ENCODE assay signal across 19 cellular contexts in genomic region chr11:12871788-12872321, GRCh38.
DNase-seq lines count a peak whose midpoint lies in the region; ATAC-seq and TF ChIP-seq lines count a peak whose summit lies in the region.
"Had no signal": no experiment of that assay in that cellular context is flagged by ENCODE, and none has a peak within 500 bp of the region (broad histone marks: within the 10 kb centered on the region; RNA-seq: fewer than 3 reads in every experiment).

No MANE protein-coding gene starts in this region.

- H4K20me1 ChIP-seq in H9 (ENCODE audit: control insufficient read depth, insufficient read depth, insufficient read length), result no peaks in the 10 kb centered on the region

- H3K23ac ChIP-seq in H9 (ENCODE audit: insufficient read length, low read depth, low read length) (no peak overlapping the region), mesenchymal stem cell (ENCODE audit: low read length in 2 of 2) (peak overlapping the region in 1 of 2 experiments; percentile 91)

- H4K91ac ChIP-seq in H9 (ENCODE audit: insufficient read length, low read depth, low read length) (no peak overlapping the region), mesenchymal stem cell (ENCODE audit: low read length) (no peak overlapping the region)

- no peak overlapping the region for H4K5ac ChIP-seq in H9 (ENCODE audit: insufficient read length, low read depth, low read length)

- H3K9ac ChIP-seq in H9 (ENCODE audit: extremely low read depth, insufficient read length, low read length), result no peak overlapping the region
- H3K9ac ChIP-seq in mesenchymal stem cell (ENCODE audit: low read length), result peak overlapping the region; percentile 14
- H3K9ac ChIP-seq in subcutaneous abdominal adipose tissue (ENCODE audit: low read length in 5 of 5), result no peak overlapping the region

- peaks cover 17 to 26% of the 10 kb centered on the region in 2 experiments for H3K4me1 Mint-ChIP-seq in H9
- peaks cover 65% of the 10 kb centered on the region for H3K4me1 Mint-ChIP-seq in brain
- no peaks in the 10 kb centered on the region for H3K4me1 Mint-ChIP-seq in activated CD8-positive, alpha-beta T cell treated with anti-CD3 and anti-CD28 coated beads for 36 hours (ENCODE audit: low read depth)
- H3K4me1 Mint-ChIP-seq: activated naive CD8-positive, alpha-beta T cell treated with anti-CD3 and anti-CD28 coated beads for 36 hours; central memory CD8-positive, alpha-beta T cell had no signal

- WGBS in H9 (ENCODE audit: extremely low coverage, insufficient read length, low lambda C conversion rate), result no CpG with 5 or more reads among the region's 11 CpGs
- 94% methylated on average over 11 of the region's 11 CpGs for WGBS in mesenchymal stem cell

- no peak overlapping the region for H2AK5ac ChIP-seq in H9 (ENCODE audit: insufficient read length, low read length)
- H2AK5ac ChIP-seq in mesenchymal stem cell (ENCODE audit: low read length, severe bottlenecking), result peak overlapping the region; percentile 89

- intact Hi-C loops in activated CD8-positive, alpha-beta T cell treated with anti-CD3 and anti-CD28 coated beads for 36 hours (cut with micrococcal nuclease), result no loop called here

- peaks cover 19 to 26% (median 20%) of the 10 kb centered on the region in 3 experiments for H3K36me3 Mint-ChIP-seq in H9 (ENCODE audit: insufficient read depth in 1 of 3, low read depth in 3 of 3)
- peaks cover 16% of the 10 kb centered on the region for H3K36me3 Mint-ChIP-seq in brain
- H3K36me3 Mint-ChIP-seq in activated CD8-positive, alpha-beta T cell treated with anti-CD3 and anti-CD28 coated beads for 36 hours (ENCODE audit: low read depth), result no peaks in the 10 kb centered on the region
- H3K36me3 Mint-ChIP-seq: activated naive CD8-positive, alpha-beta T cell treated with anti-CD3 and anti-CD28 coated beads for 36 hours had no signal

- H2BK20ac ChIP-seq in H9 (ENCODE audit: low read depth, low read length, poor library complexity, severe bottlenecking), result no peak overlapping the region

- H3K18ac ChIP-seq in H9 (ENCODE audit: insufficient read length, low read depth, low read length), result no peak overlapping the region
- H3K18ac ChIP-seq in mesenchymal stem cell (ENCODE audit: low read depth in 1 of 2, low read length in 2 of 2), result no peak overlapping the region

- no peak overlapping the region for H3K4ac ChIP-seq in H9 (ENCODE audit: low read depth, low read length)
- H3K4ac ChIP-seq in mesenchymal stem cell (ENCODE audit: low read depth in 1 of 2, low read length in 2 of 2), result no peak overlapping the region

- no peak overlapping the region for H3K4me3 Mint-ChIP-seq in H9
- H3K4me3 Mint-ChIP-seq in brain, result peak overlapping the region in 1 of 5 experiments; percentile 26
- H3K4me3 Mint-ChIP-seq in activated CD8-positive, alpha-beta T cell treated with anti-CD3 and anti-CD28 coated beads for 36 hours, result no peak overlapping the region
- H3K4me3 Mint-ChIP-seq: activated naive CD8-positive, alpha-beta T cell treated with anti-CD3 and anti-CD28 coated beads for 36 hours; central memory CD8-positive, alpha-beta T cell had no signal

- CTCF ChIA-PET in activated CD8-positive, alpha-beta T cell treated with anti-CD3 and anti-CD28 coated beads for 36 hours (lab: Charles Lee), result interaction anchor here (1.2 kb wide), 1 partner anchor 17 kb away, joined by 4 read pairs; no protein-coding TSS in a partner anchor

- no peak overlapping the region for H2BK15ac ChIP-seq in H9 (ENCODE audit: low read depth, low read length)
- H2BK15ac ChIP-seq in mesenchymal stem cell (ENCODE audit: low read depth, poor library complexity, severe bottlenecking), result no peak overlapping the region

- H3K27me3 ChIP-seq in H9 (ENCODE audit: insufficient read depth, low read length) (no peaks in the 10 kb centered on the region), mesenchymal stem cell (ENCODE audit: control insufficient read depth in 1 of 2, insufficient read depth in 1 of 2, low read length in 2 of 2) (no peaks in the 10 kb centered on the region), subcutaneous abdominal adipose tissue (ENCODE audit: control insufficient read depth in 5 of 5, insufficient read depth in 4 of 5, low read length in 5 of 5) (no peaks in the 10 kb centered on the region)
- H3K27me3 ChIP-seq: stomach had no signal

- H2AFZ ChIP-seq in H9 (ENCODE audit: low read length) (no peak overlapping the region), mesenchymal stem cell (ENCODE audit: low read depth, low read length) (no peak overlapping the region)

- H3K36me3 ChIP-seq in mesenchymal stem cell (ENCODE audit: control insufficient read depth in 1 of 2, insufficient read depth in 2 of 2, low read depth in 1 of 2, low read length in 2 of 2) (peaks cover 9 to 41% of the 10 kb centered on the region in 2 experiments), subcutaneous abdominal adipose tissue (ENCODE audit: control insufficient read depth in 5 of 5, insufficient read depth in 5 of 5, low read length in 5 of 5) (peaks cover 0 to 3% (median 0%) of the 10 kb centered on the region in 5 donors)

- H3K14ac ChIP-seq in H9 (ENCODE audit: insufficient read depth, low read length) (no peak overlapping the region), mesenchymal stem cell (ENCODE audit: low read length in 2 of 2) (no peak overlapping the region)

- H3K4me3 ChIP-seq in mesenchymal stem cell (ENCODE audit: insufficient read depth in 1 of 2, low read depth in 1 of 2, low read length in 2 of 2) (peak overlapping the region in 1 of 2 experiments; percentile 14), subcutaneous abdominal adipose tissue (ENCODE audit: low read depth in 1 of 5, low read length in 5 of 5) (no peak overlapping the region)
- H3K4me3 ChIP-seq: stomach had no signal

- DNase-seq in H9 (no peak), mesenchymal stem cell (no peak), DMS153 (lab: John Stamatoyannopoulos, UW) (no peak), NCI-H82 (lab: John Stamatoyannopoulos, UW) (no peak)
- DNase-seq in activated CD8-positive, alpha-beta T cell treated with anti-CD3 and anti-CD28 coated beads for 36 hours, result no peak
- no peak for DNase-seq in stimulated activated CD8-positive, alpha-beta memory T cell treated with anti-CD3 and anti-CD28 coated beads, Interleukin-4, amount 100 ng/mL, for 48 hours
- DNase-seq: activated CD8-positive, alpha-beta memory T cell treated with anti-CD3 and anti-CD28 coated beads for 24 hours; activated naive CD8-positive, alpha-beta T cell treated with anti-CD3 and anti-CD28 coated beads for 36 hours; effector memory CD4-positive, alpha-beta T cell; islet precursor cell; mesendoderm; NCI-H1436; stimulated activated CD4-positive, alpha-beta T cell treated with anti-CD3 and anti-CD28 coated beads, Interleukin-1b, Interleukin-23, amount 100 ng/mL, for 48 hours; stomach had no signal

- H3K9me3 ChIP-seq in H9 (ENCODE audit: control insufficient read depth, low read depth, low read length) (no peaks in the 10 kb centered on the region), mesenchymal stem cell (ENCODE audit: control insufficient read depth, low read length) (no peaks in the 10 kb centered on the region), subcutaneous abdominal adipose tissue (ENCODE audit: control insufficient read depth in 5 of 5, low read length in 5 of 5) (no peaks in the 10 kb centered on the region)
- H3K9me3 ChIP-seq: stomach had no signal

- H3K56ac ChIP-seq in H9 (ENCODE audit: insufficient read length, low read depth, low read length), result no peak overlapping the region

- no peak overlapping the region for H3K4me2 ChIP-seq in H9 (ENCODE audit: insufficient read depth, insufficient read length, low read length)
- no peak overlapping the region for H3K4me2 ChIP-seq in mesenchymal stem cell (ENCODE audit: low read length, poor library complexity, severe bottlenecking)

- H3K4me1 ChIP-seq in H9 (ENCODE audit: insufficient read depth, low read length), result peaks cover 5% of the 10 kb centered on the region; the same call in 1 of the 2 replicates
- H3K4me1 ChIP-seq in mesenchymal stem cell (ENCODE audit: control insufficient read depth, insufficient read depth, low read depth, low read length), result peaks cover 13% of the 10 kb centered on the region
- peaks cover 0 to 38% (median 15%) of the 10 kb centered on the region in 5 donors for H3K4me1 ChIP-seq in subcutaneous abdominal adipose tissue (ENCODE audit: control insufficient read depth in 5 of 5, insufficient read depth in 5 of 5, low read length in 5 of 5)

- H2BK5ac ChIP-seq in H9 (ENCODE audit: insufficient read length, low read length), result no peak overlapping the region
- H2BK5ac ChIP-seq in mesenchymal stem cell (ENCODE audit: low read depth, low read length, poor library complexity, severe bottlenecking), result no peak overlapping the region

- TF ChIP-seq CTCF in H9 (conservative IDR thresholded peaks at IDR 0.05) (no peak), brain (conservative IDR thresholded peaks at IDR 0.05) (no peak)
- TF ChIP-seq CTCF in activated CD8-positive, alpha-beta T cell treated with anti-CD3 and anti-CD28 coated beads for 36 hours (IDR thresholded peaks at IDR 0.05), result no peak

- H3K27ac Mint-ChIP-seq in H9 (peak overlapping the region in 2 of 3 experiments; percentile 66 to 94; a peak in 4 of 7 replicates), brain (peak overlapping the region in 4 of 5 experiments; percentile 46 to 88 (median 78))
- H3K27ac Mint-ChIP-seq in activated CD8-positive, alpha-beta T cell treated with anti-CD3 and anti-CD28 coated beads for 36 hours, result no peak overlapping the region
- H3K27ac Mint-ChIP-seq: activated naive CD8-positive, alpha-beta T cell treated with anti-CD3 and anti-CD28 coated beads for 36 hours had no signal

- H3K27me3 Mint-ChIP-seq in H9 (ENCODE audit: low read depth) (no peaks in the 10 kb centered on the region), brain (no peaks in the 10 kb centered on the region)
- peaks cover 7% of the 10 kb centered on the region for H3K27me3 Mint-ChIP-seq in activated CD8-positive, alpha-beta T cell treated with anti-CD3 and anti-CD28 coated beads for 36 hours

- H2BK120ac ChIP-seq in H9 (ENCODE audit: low read depth, low read length, poor library complexity, severe bottlenecking) (no peak overlapping the region), mesenchymal stem cell (ENCODE audit: low read depth, low read length) (no peak overlapping the region)

- POLR2A ChIA-PET in activated CD8-positive, alpha-beta T cell treated with anti-CD3 and anti-CD28 coated beads for 36 hours (lab: Charles Lee), result no interaction called here

- H2BK12ac ChIP-seq in H9 (ENCODE audit: insufficient read length, low read depth, low read length) (no peak overlapping the region), mesenchymal stem cell (ENCODE audit: low read length in 2 of 2) (no peak overlapping the region)

- H3K9me3 Mint-ChIP-seq in H9 (no peaks in the 10 kb centered on the region), brain (no peaks in the 10 kb centered on the region)
- H3K9me3 Mint-ChIP-seq in activated CD8-positive, alpha-beta T cell treated with anti-CD3 and anti-CD28 coated beads for 36 hours, result no peaks in the 10 kb centered on the region
- H3K9me3 Mint-ChIP-seq: activated naive CD8-positive, alpha-beta T cell treated with anti-CD3 and anti-CD28 coated beads for 36 hours; central memory CD8-positive, alpha-beta T cell had no signal

- ATAC-seq in activated CD8-positive, alpha-beta T cell treated with anti-CD3 and anti-CD28 coated beads for 36 hours, result no peak
- ATAC-seq: activated CD4-positive, CD25-positive, alpha-beta regulatory T cell treated with anti-CD3 and anti-CD28 coated beads, Interleukin-2, amount 50 U/mL, for 24 hours; Panc1 had no signal

- H3K79me2 ChIP-seq in H9 (ENCODE audit: insufficient read depth, low read length), result no peaks in the 10 kb centered on the region

- H4K8ac ChIP-seq in H9 (replicated peaks; ENCODE audit: insufficient read length, low read depth, low read length), result no peak overlapping the region
- H4K8ac ChIP-seq in mesenchymal stem cell (ENCODE audit: low read length), result no peak overlapping the region

- no peaks in the 10 kb centered on the region for H3K79me1 ChIP-seq in H9 (ENCODE audit: insufficient read depth, low read depth, low read length, poor library complexity, severe bottlenecking)
- H3K79me1 ChIP-seq in mesenchymal stem cell (replicated peaks; ENCODE audit: low read length, poor library complexity, severe bottlenecking), result peaks cover 52% of the 10 kb centered on the region

- no peaks in the 10 kb centered on the region for H3K23me2 ChIP-seq in H9 (ENCODE audit: insufficient read length, low read depth, low read length, poor library complexity, severe bottlenecking)

- no peak overlapping the region for H3T11ph ChIP-seq in H9 (ENCODE audit: low read length)

- no peak overlapping the region for H3K27ac ChIP-seq in H9 (ENCODE audit: insufficient read length, low read depth, low read length)
- peak overlapping the region; percentile 90 for H3K27ac ChIP-seq in mesenchymal stem cell (ENCODE audit: low read length, poor library complexity, severe bottlenecking)
- H3K27ac ChIP-seq in subcutaneous abdominal adipose tissue (ENCODE audit: low read depth, low read length), result peak overlapping the region; percentile 71
- H3K27ac ChIP-seq: stomach had no signal
